In genomic region chr10:104291439-104291951, GRCh38 we compare ENCODE assay signal across 1 cellular context.
TF ChIP-seq lines count a peak whose summit lies in the region.

No MANE protein-coding gene starts in this region.

TF ChIP-seq in HepG2, 621 proteins besides CTCF, POLR2A, EP300 and RAD21 (continued from another document and continues in another):
- TF ChIP-seq AHDC1 (CRISPR knock-in tag; IDR thresholded peaks at IDR 0.05; ENCODE audit: borderline replicate concordance) (no peak), SMARCC2 (IDR thresholded peaks at IDR 0.05) (no peak), HDAC2 (CRISPR knock-in tag; IDR thresholded peaks at IDR 0.05) (peak; percentile 61; the same call in 1 of the 2 replicates), ISL2 (CRISPR knock-in tag; IDR thresholded peaks at IDR 0.05) (peak; percentile 52; the same call in 1 of the 2 replicates), MAFF (IDR thresholded peaks at IDR 0.05; ENCODE audit: low read depth, low read length) (peak; percentile 58; the same call in 1 of the 2 replicates), RXRA (CRISPR knock-in tag; IDR thresholded peaks at IDR 0.05) (0 out of 2 replicates have a peak, but pooled peaks have one; percentile 60), ZNF687 (CRISPR knock-in tag; IDR thresholded peaks at IDR 0.05) (peak; percentile 81), PREB (CRISPR knock-in tag; IDR thresholded peaks at IDR 0.05) (no peak), TOPORS (CRISPR knock-in tag; IDR thresholded peaks at IDR 0.05) (no peak), NR2C2 (CRISPR knock-in tag; IDR thresholded peaks at IDR 0.05; ENCODE audit: borderline replicate concordance) (no peak), DR1 (CRISPR knock-in tag; IDR thresholded peaks at IDR 0.05) (no peak), XRCC5 (optimal IDR thresholded peaks at IDR 0.05; ENCODE audit: low read length) (peak; percentile 99), ZFP91 (CRISPR knock-in tag; IDR thresholded peaks at IDR 0.05; ENCODE audit: borderline replicate concordance) (peak; percentile 76; the same call in 1 of the 2 replicates), FIP1L1 (IDR thresholded peaks at IDR 0.05; ENCODE audit: borderline replicate concordance, insufficient read depth, low read depth, low read length) (0 out of 2 replicates have a peak, but pooled peaks have one; percentile 60), ASH2L (IDR thresholded peaks at IDR 0.05; ENCODE audit: insufficient read length, low read depth, low read length) (peak; percentile 22), KMT2A (CRISPR knock-in tag; IDR thresholded peaks at IDR 0.05) (peak; percentile 21; the same call in 1 of the 2 replicates), ZNF788 (CRISPR knock-in tag; IDR thresholded peaks at IDR 0.05; ENCODE audit: borderline replicate concordance) (peak; percentile 63; the same call in 1 of the 2 replicates), ELF1 (CRISPR knock-in tag; IDR thresholded peaks at IDR 0.05) (peak; percentile 58), ZNF574 (CRISPR knock-in tag; IDR thresholded peaks at IDR 0.05) (peak; percentile 53; the same call in 1 of the 2 replicates), FOXK2 (IDR thresholded peaks at IDR 0.05) (no peak), RAD51 (IDR thresholded peaks at IDR 0.05; ENCODE audit: borderline replicate concordance) (no peak), ZNF501 (CRISPR knock-in tag; IDR thresholded peaks at IDR 0.05) (peak; percentile 73), LCORL (IDR thresholded peaks at IDR 0.05) (no peak), LCORL (CRISPR knock-in tag; IDR thresholded peaks at IDR 0.05) (peak; percentile 36; the same call in 1 of the 2 replicates), HNF1B (CRISPR knock-in tag; IDR thresholded peaks at IDR 0.05) (peak; percentile 64; the same call in 1 of the 2 replicates), ZNF691 (CRISPR knock-in tag; IDR thresholded peaks at IDR 0.05; ENCODE audit: borderline replicate concordance, low read depth) (peak; percentile 62; the same call in 1 of the 2 replicates), ZNF335 (CRISPR knock-in tag; IDR thresholded peaks at IDR 0.05) (no peak), SOX13 (IDR thresholded peaks at IDR 0.05) (no peak), SOX13 (CRISPR knock-in tag; conservative IDR thresholded peaks at IDR 0.05 in 1 of 2, IDR thresholded peaks at IDR 0.05 in 1 of 2) (peak in 1 of 2 experiments; percentile 44; a peak in 1 of 4 replicates), ZNF276 (CRISPR knock-in tag; IDR thresholded peaks at IDR 0.05; ENCODE audit: low read depth) (peak; percentile 67; the same call in 1 of the 2 replicates), BATF2 (CRISPR knock-in tag; IDR thresholded peaks at IDR 0.05) (no peak), SP1 (IDR thresholded peaks at IDR 0.05) (no peak), SP1 (CRISPR knock-in tag; IDR thresholded peaks at IDR 0.05) (no peak), PPARG (CRISPR knock-in tag; conservative IDR thresholded peaks at IDR 0.05) (0 out of 2 replicates have a peak, but pooled peaks have one; percentile 20)
- TF ChIP-seq, protein P1, sequence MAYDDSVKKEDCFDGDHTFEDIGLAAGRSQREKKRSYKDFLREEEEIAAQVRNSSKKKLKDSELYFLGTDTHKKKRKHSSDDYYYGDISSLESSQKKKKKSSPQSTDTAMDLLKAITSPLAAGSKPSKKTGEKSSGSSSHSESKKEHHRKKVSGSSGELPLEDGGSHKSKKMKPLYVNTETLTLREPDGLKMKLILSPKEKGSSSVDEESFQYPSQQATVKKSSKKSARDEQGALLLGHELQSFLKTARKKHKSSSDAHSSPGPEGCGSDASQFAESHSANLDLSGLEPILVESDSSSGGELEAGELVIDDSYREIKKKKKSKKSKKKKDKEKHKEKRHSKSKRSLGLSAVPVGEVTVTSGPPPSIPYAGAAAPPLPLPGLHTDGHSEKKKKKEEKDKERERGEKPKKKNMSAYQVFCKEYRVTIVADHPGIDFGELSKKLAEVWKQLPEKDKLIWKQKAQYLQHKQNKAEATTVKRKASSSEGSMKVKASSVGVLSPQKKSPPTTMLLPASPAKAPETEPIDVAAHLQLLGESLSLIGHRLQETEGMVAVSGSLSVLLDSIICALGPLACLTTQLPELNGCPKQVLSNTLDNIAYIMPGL (CRISPR knock-in tag; IDR thresholded peaks at IDR 0.05; ENCODE audit: borderline replicate concordance in 1 of 2, low read depth in 1 of 2) = peak; percentile 88 to 93
